9 cellular contexts compared by ENCODE assay signal in the genomic region with DNA sequence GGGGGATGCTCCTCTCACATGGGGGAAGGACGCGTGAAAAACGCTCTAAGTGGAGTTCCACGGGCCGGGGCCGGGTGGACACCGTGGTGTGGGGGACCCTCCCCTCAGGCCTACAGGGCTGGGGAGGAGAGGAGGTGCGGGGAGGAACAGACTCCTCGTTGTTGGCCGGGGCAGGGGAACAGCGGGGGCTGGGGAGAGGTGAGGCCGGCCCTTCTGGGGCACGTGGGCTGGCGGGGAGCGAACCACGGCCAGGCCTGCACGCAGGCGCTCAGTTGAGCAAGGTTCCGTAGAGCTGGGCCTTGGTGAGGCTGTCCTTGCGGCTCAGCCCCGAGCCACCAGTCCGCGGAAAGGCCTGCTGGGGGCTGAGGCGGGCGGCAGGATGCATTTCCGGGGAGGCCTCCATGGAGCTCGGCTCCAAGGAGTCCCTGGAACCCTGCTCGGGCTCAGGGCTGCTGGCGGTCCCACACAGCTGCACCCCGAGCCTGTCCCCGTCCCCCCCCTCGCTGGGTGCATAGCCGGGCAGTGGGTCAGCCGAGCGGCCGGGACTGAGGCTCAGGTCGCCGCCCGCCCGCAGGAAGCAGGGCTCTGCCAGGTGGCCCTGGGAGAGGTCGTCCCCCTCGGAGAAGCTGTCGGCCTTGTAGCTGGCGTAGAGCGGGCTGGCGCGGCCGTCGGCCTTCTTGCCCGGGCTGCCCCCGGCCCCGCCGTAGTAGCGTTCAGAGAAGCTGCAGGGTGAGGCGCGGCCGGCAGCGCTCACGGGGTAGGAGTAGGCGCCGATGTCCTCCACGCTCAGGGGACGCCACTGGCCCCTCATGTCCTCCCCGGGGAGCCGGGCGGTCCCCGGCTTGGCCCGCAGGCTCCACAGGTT. TPM values are rescaled to one million over a fixed set of nuclear protein-coding genes. Genes with fewer than 3 reads are reported as not detected.
DNase-seq lines count a peak whose midpoint lies in the region; ATAC-seq and TF ChIP-seq lines count a peak whose summit lies in the region.
"Had no signal": no experiment of that assay in that cellular context is flagged by ENCODE, and none has a peak within 500 bp of the region (broad histone marks: within the 10 kb centered on the region; RNA-seq: fewer than 3 reads in every experiment).

No MANE protein-coding gene starts in this region.

- ATAC-seq in RWPE2 (ENCODE audit: low read depth) (no peak), left lung (no peak)
- ATAC-seq: activated T-cell treated with anti-CD3 and anti-CD28 coated beads, Interleukin-2, amount 50 U/mL, for 72 hours had no signal

- no peak overlapping the region for H3K27ac ChIP-seq in RWPE2 (ENCODE audit: poor library complexity, severe bottlenecking)
- H3K27ac ChIP-seq in dorsolateral prefrontal cortex = peak overlapping the region; percentile 31 to 90 (median 78)
- no peak overlapping the region for H3K27ac ChIP-seq in left lung

- no peaks in the 10 kb centered on the region for H3K36me3 ChIP-seq in RWPE2 (ENCODE audit: low read depth)
- H3K36me3 ChIP-seq in left lung = peaks cover 0 to 20% of the 10 kb centered on the region in 2 donors
- H3K36me3 ChIP-seq in MG63 = no peaks in the 10 kb centered on the region

- no peak for TF ChIP-seq CTCF in RWPE2 (IDR thresholded peaks at IDR 0.05; ENCODE audit: poor library complexity, severe bottlenecking)
- TF ChIP-seq CTCF in dorsolateral prefrontal cortex (IDR thresholded peaks at IDR 0.05 in 54 of 56, conservative IDR thresholded peaks at IDR 0.05 in 2 of 56; ENCODE audit: low read depth in 1 of 56, partially characterized antibody in 56 of 56) = no peak
- TF ChIP-seq CTCF in left lung (IDR thresholded peaks at IDR 0.05) = no peak

- H3K4me3 ChIP-seq in RWPE2 (ENCODE audit: severe bottlenecking) = no peak overlapping the region
- peak overlapping the region; percentile 17 to 66 (median 48) for H3K4me3 ChIP-seq in dorsolateral prefrontal cortex
- no peak overlapping the region for H3K4me3 ChIP-seq in left lung
- no peak overlapping the region for H3K4me3 ChIP-seq in MG63

- no peaks in the 10 kb centered on the region for H3K27me3 ChIP-seq in RWPE2 (ENCODE audit: insufficient read depth, poor library complexity, severe bottlenecking)
- H3K27me3 ChIP-seq in dorsolateral prefrontal cortex = no peaks in the 10 kb centered on the region
- no peaks in the 10 kb centered on the region for H3K27me3 ChIP-seq in left lung
- H3K27me3 ChIP-seq in MG63 = no peaks in the 10 kb centered on the region

- intact Hi-C loops in dorsolateral prefrontal cortex (cut with DNase I) (no loop called here), left lung (cut with DNase I) (no loop called here)

- no peaks in the 10 kb centered on the region for H3K9me3 ChIP-seq in RWPE2 (ENCODE audit: severe bottlenecking)
- H3K9me3 ChIP-seq in left lung = no peaks in the 10 kb centered on the region
- no peaks in the 10 kb centered on the region for H3K9me3 ChIP-seq in MG63

- DNase-seq in RWPE2 (ENCODE audit: low spot score) (peak; percentile 78), dorsolateral prefrontal cortex (peak; percentile 30 to 86 (median 78)), left lung (peak; percentile 27 to 77), NCI-H1694 treated with DMSO at 0.1 percent for 48 hours (lab: John Stamatoyannopoulos, UW) (no peak), ACHN (no peak), MG63 (no peak)
- DNase-seq in stimulated activated CD8-positive, alpha-beta memory T cell treated with anti-CD3 and anti-CD28 coated beads, Interleukin-4, amount 100 ng/mL, for 48 hours = peak; percentile 8
- DNase-seq: activated T-cell treated with anti-CD3 and anti-CD28 coated beads, Interleukin-2, amount 50 U/mL, for 72 hours; OCI-M1 had no signal

- peaks cover 6% of the 10 kb centered on the region for H3K4me1 ChIP-seq in RWPE2 (ENCODE audit: insufficient read depth, poor library complexity, severe bottlenecking)
- H3K4me1 ChIP-seq in left lung = peaks cover 11 to 20% of the 10 kb centered on the region in 2 donors

- in situ Hi-C loops in ACHN (cut with HindIII; ENCODE audit: low pct_ligation_motif_present, low pct_unique_long_range_greater_than_20kb, low sequenced_read_pairs) = no loop called here

RNA-seq across cellular contexts. Expression of gene BEGAIN, which starts 49.3 kb away (rescaled TPM):
- total RNA-seq in dorsolateral prefrontal cortex (10 to 100 TPM; 12.3 to 70.3 (median 39.4) TPM), left lung (1 to 10 TPM; 1.3 to 1.5 TPM)
- total RNA-seq in MG63 (2014; rRNA removed; shearing (Covaris generic); ENCODE audit: low replicate concordance) = 2.3 and 8.2 TPM in 2 replicates

Comparison
In these comparisons a context has a peak if more than half of its experiments do, and no peak if none do; other contexts are left out.
1. DNase-seq: peak in RWPE2 (single experiment), dorsolateral prefrontal cortex (10 of 10), left lung (2 of 2) and stimulated activated CD8-positive, alpha-beta memory T cell treated with anti-CD3 and anti-CD28 coated beads, Interleukin-4, amount 100 ng/mL, for 48 hours (single experiment); none in NCI-H1694 treated with DMSO at 0.1 percent for 48 hours (single experiment), ACHN (single experiment) and MG63 (single experiment).
2. H3K27ac ChIP-seq: peak in dorsolateral prefrontal cortex (59 of 59); none in RWPE2 (single experiment) and left lung (0 of 2).
3. H3K4me3 ChIP-seq: peak in dorsolateral prefrontal cortex (59 of 59); none in RWPE2 (single experiment), left lung (0 of 2) and MG63 (single experiment).